Comparison of ENCODE assay signal across 17 cellular contexts in the genomic region with DNA sequence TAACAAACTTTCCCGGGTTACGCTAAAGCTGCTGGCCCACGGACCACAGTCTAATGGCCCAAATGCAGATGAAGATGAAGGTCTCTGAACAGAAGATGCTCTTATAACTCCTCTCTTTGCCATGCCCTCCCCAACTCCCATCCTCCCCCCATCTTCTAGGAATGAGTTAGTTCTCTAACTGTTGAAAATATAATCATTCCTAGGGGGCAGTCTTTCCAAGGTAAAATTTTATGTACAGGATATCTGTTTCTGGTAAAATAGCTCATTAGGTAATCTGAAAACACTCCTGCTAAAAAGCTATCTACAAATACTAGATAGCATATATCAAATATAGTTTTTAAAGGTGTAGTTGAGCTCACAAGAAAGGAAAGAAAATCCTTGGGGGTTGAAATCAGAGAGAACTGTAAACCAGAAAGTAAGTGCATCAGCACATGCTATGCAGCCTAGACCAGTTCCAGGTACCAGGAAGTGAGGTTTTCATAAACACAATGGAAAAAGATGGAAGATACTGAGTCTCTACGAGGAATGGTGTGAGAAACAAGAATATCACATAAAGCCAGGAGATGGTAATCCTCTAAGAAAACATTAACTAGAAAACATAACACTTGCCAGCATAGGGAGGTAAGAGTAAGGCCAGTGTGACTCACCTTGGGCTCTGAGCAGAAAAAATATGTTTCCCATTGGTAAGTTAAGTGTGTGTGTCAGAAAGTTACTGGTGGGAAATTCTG. TPM values are rescaled to one million over a fixed set of nuclear protein-coding genes. Genes with fewer than 3 reads are reported as not detected.
DNase-seq lines count a peak whose midpoint lies in the region; ATAC-seq and TF ChIP-seq lines count a peak whose summit lies in the region.
"Had no signal": no experiment of that assay in that cellular context is flagged by ENCODE, and none has a peak within 500 bp of the region (broad histone marks: within the 10 kb centered on the region; RNA-seq: fewer than 3 reads in every experiment).

No MANE protein-coding gene starts in this region.

- peaks cover 17% of the 10 kb centered on the region for H3K4me1 Mint-ChIP-seq in Calu3 (ENCODE audit: low read depth, unreplicated experiment)
- H3K4me1 Mint-ChIP-seq: IgD-negative memory B cell had no signal

- H3K9ac ChIP-seq in PC-3 (ENCODE audit: low read length) (no peak overlapping the region), mesenchymal stem cell (ENCODE audit: low read length) (no peak overlapping the region)

- peak overlapping the region; percentile 87 for H3K27ac Mint-ChIP-seq in Calu3 (ENCODE audit: unreplicated experiment)
- H3K27ac Mint-ChIP-seq: activated naive CD8-positive, alpha-beta T cell treated with anti-CD3 and anti-CD28 coated beads, Interleukin-2, amount 50 U/mL, for 24 hours; dendritic cell treated with granulocyte-macrophage colony-stimulating factor and Interleukin-4, amounts not matched to agents 40 ng/mL and 50 ng/mL, for 4 days; IgD-negative memory B cell; progenitor cell of endocrine pancreas had no signal

- H3K9me3 ChIP-seq in PC-3 (ENCODE audit: low read length) (no peaks in the 10 kb centered on the region), mesenchymal stem cell (ENCODE audit: control insufficient read depth, low read length) (no peaks in the 10 kb centered on the region)

- no peak overlapping the region for H4K91ac ChIP-seq in mesenchymal stem cell (ENCODE audit: low read length)

- no peak overlapping the region for H3K14ac ChIP-seq in mesenchymal stem cell (ENCODE audit: low read length in 2 of 2)

- no peaks in the 10 kb centered on the region for H3K9me3 Mint-ChIP-seq in Calu3 (ENCODE audit: low read depth, unreplicated experiment)
- H3K9me3 Mint-ChIP-seq: activated naive CD8-positive, alpha-beta T cell treated with anti-CD3 and anti-CD28 coated beads, Interleukin-2, amount 50 U/mL, for 24 hours; dendritic cell treated with granulocyte-macrophage colony-stimulating factor and Interleukin-4, amounts not matched to agents 40 ng/mL and 50 ng/mL, for 4 days; IgD-negative memory B cell had no signal

- peak; percentile 41 for DNase-seq in Calu3
- DNase-seq in PC-3 = peak; percentile 6
- peak; percentile 67 for DNase-seq in epithelial cell of esophagus (ENCODE audit: low read depth)
- no peak for DNase-seq in mesenchymal stem cell
- DNase-seq in NCI-H1092 treated with DMSO at 0.1 percent for 48 hours (lab: John Stamatoyannopoulos, UW) = no peak
- DNase-seq in RPMI8226 = no peak
- DNase-seq: activated CD4-positive, alpha-beta T cell treated with anti-CD3 and anti-CD28 coated beads for 4 hours; activated naive CD8-positive, alpha-beta T cell treated with anti-CD3 and anti-CD28 coated beads, Interleukin-2, amount 50 U/mL, for 24 hours; activated T-cell treated with anti-CD3 and anti-CD28 coated beads, Interleukin-2, amount 50 U/mL, for 1 hour; NCI-H1417 treated with DMSO at 0.1 percent for 48 hours; trophoblast cell had no signal

- no peaks in the 10 kb centered on the region for H3K36me3 ChIP-seq in PC-3 (ENCODE audit: low read depth, low read length)
- H3K36me3 ChIP-seq in mesenchymal stem cell (ENCODE audit: control insufficient read depth in 1 of 2, insufficient read depth in 2 of 2, low read depth in 1 of 2, low read length in 2 of 2) = peaks cover 0 to 19% of the 10 kb centered on the region in 2 experiments

- no peak overlapping the region for H2BK120ac ChIP-seq in mesenchymal stem cell (ENCODE audit: low read depth, low read length)

- H2BK15ac ChIP-seq in mesenchymal stem cell (ENCODE audit: low read depth, poor library complexity, severe bottlenecking) = no peak overlapping the region

- H3K27ac ChIP-seq in PC-3 (ENCODE audit: low read length) = no peak overlapping the region
- peak overlapping the region; percentile 71 for H3K27ac ChIP-seq in mesenchymal stem cell (ENCODE audit: low read length, poor library complexity, severe bottlenecking)
- H3K27ac ChIP-seq: C4-2B had no signal

- H2AK5ac ChIP-seq in mesenchymal stem cell (ENCODE audit: low read length, severe bottlenecking) = peak overlapping the region; percentile 6

- TF ChIP-seq CTCF in Calu3 (IDR thresholded peaks at IDR 0.05; ENCODE audit: unreplicated experiment) (peak; percentile 14), PC-3 (conservative IDR thresholded peaks at IDR 0.05; ENCODE audit: low read depth, low read length) (no peak), epithelial cell of esophagus (IDR thresholded peaks at IDR 0.05; ENCODE audit: insufficient read depth, low read depth, low read length, missing control alignments) (no peak)

- H3K4me1 ChIP-seq in PC-3 (ENCODE audit: insufficient read depth, low read length) = no peaks in the 10 kb centered on the region
- peaks cover 7% of the 10 kb centered on the region for H3K4me1 ChIP-seq in mesenchymal stem cell (ENCODE audit: control insufficient read depth, insufficient read depth, low read depth, low read length)

- no peak overlapping the region for H3K23ac ChIP-seq in mesenchymal stem cell (ENCODE audit: low read length in 2 of 2)

- H3K36me3 Mint-ChIP-seq in Calu3 (ENCODE audit: insufficient read depth, unreplicated experiment) = peaks cover 25% of the 10 kb centered on the region

- H2BK5ac ChIP-seq in mesenchymal stem cell (ENCODE audit: low read depth, low read length, poor library complexity, severe bottlenecking) = no peak overlapping the region

- peak overlapping the region; percentile 27 for H3K4me3 Mint-ChIP-seq in Calu3 (ENCODE audit: low read depth, unreplicated experiment)
- H3K4me3 Mint-ChIP-seq: activated naive CD8-positive, alpha-beta T cell treated with anti-CD3 and anti-CD28 coated beads, Interleukin-2, amount 50 U/mL, for 24 hours; dendritic cell treated with granulocyte-macrophage colony-stimulating factor and Interleukin-4, amounts not matched to agents 40 ng/mL and 50 ng/mL, for 4 days; IgD-negative memory B cell had no signal

- no peak overlapping the region for H2BK12ac ChIP-seq in mesenchymal stem cell (ENCODE audit: low read length in 2 of 2)

- H4K8ac ChIP-seq in mesenchymal stem cell (ENCODE audit: low read length) = no peak overlapping the region

- no peaks in the 10 kb centered on the region for H3K79me2 ChIP-seq in PC-3 (ENCODE audit: low read length)

- BruUV-seq in Calu3 (replicated peaks; lab: Mats Ljungman, UMichigan) (no TSS peak), PC-3 (replicated peaks; lab: Mats Ljungman, UMichigan) (no TSS peak)

- H3K27me3 ChIP-seq in PC-3 (ENCODE audit: low read length) = no peaks in the 10 kb centered on the region
- H3K27me3 ChIP-seq in mesenchymal stem cell (ENCODE audit: control insufficient read depth in 1 of 2, insufficient read depth in 1 of 2, low read length in 2 of 2) = no peaks in the 10 kb centered on the region

- H3K9me2 ChIP-seq in PC-3 (replicated peaks; ENCODE audit: low read length) = no peaks in the 10 kb centered on the region

- H3K4ac ChIP-seq in mesenchymal stem cell (ENCODE audit: low read depth in 1 of 2, low read length in 2 of 2) = no peak overlapping the region

- no peak overlapping the region for H3K4me2 ChIP-seq in PC-3 (ENCODE audit: low read length)
- no peak overlapping the region for H3K4me2 ChIP-seq in mesenchymal stem cell (ENCODE audit: low read length, poor library complexity, severe bottlenecking)

- no peak overlapping the region for H3K18ac ChIP-seq in mesenchymal stem cell (ENCODE audit: low read depth in 1 of 2, low read length in 2 of 2)

- no peaks in the 10 kb centered on the region for H4K20me1 ChIP-seq in PC-3 (ENCODE audit: low read length)

- intact Hi-C loops in Calu3 (cut with micrococcal nuclease; ENCODE audit: unreplicated experiment) = no loop called here
- intact Hi-C loops in PC-3 (cut with micrococcal nuclease) = no loop called here

- ATAC-seq in PC-3 = no peak
- no peak for ATAC-seq in GM18907 (IDR thresholded peaks at IDR 0.05; ENCODE audit: unreplicated experiment)
- no peak for ATAC-seq in HG02884 (IDR thresholded peaks at IDR 0.05; ENCODE audit: unreplicated experiment)
- ATAC-seq: activated naive CD8-positive, alpha-beta T cell treated with anti-CD3 and anti-CD28 coated beads, Interleukin-2, amount 50 U/mL, for 24 hours had no signal

- no peaks in the 10 kb centered on the region for H3F3A ChIP-seq in PC-3 (ENCODE audit: low read length, unreplicated experiment)

- no peak overlapping the region for H3K4me3 ChIP-seq in PC-3 (ENCODE audit: low read length)
- H3K4me3 ChIP-seq in epithelial cell of esophagus (ENCODE audit: low read length) = no peak overlapping the region
- H3K4me3 ChIP-seq in mesenchymal stem cell (ENCODE audit: insufficient read depth in 1 of 2, low read depth in 1 of 2, low read length in 2 of 2) = no peak overlapping the region

- WGBS in mesenchymal stem cell = no CpG with 5 or more reads among the region's 4 CpGs

- peaks cover 10% of the 10 kb centered on the region for H3K79me1 ChIP-seq in mesenchymal stem cell (replicated peaks; ENCODE audit: low read length, poor library complexity, severe bottlenecking)

- CTCF ChIA-PET in Calu3 (lab: Charles Lee) = interaction anchor here (0.6 to 1.1 kb wide), 4 partner anchors 8 to 67 kb away, joined by 3 to 4 read pairs (median 3); a partner anchor contains a TSS
- CTCF ChIA-PET in PC-3 (lab: Charles Lee) = no interaction called here

- POLR2A ChIA-PET in PC-3 (lab: Charles Lee; ENCODE audit: unreplicated experiment) = interaction anchor here (0.6 kb wide), 1 partner anchor 21 kb away, joined by 6 read pairs; no protein-coding TSS in a partner anchor

- H2AFZ ChIP-seq in PC-3 (ENCODE audit: low read length) (no peak overlapping the region), mesenchymal stem cell (ENCODE audit: low read depth, low read length) (no peak overlapping the region)

- H3K27me3 Mint-ChIP-seq in Calu3 (ENCODE audit: unreplicated experiment) = no peaks in the 10 kb centered on the region
- H3K27me3 Mint-ChIP-seq: activated naive CD8-positive, alpha-beta T cell treated with anti-CD3 and anti-CD28 coated beads, Interleukin-2, amount 50 U/mL, for 24 hours; dendritic cell treated with granulocyte-macrophage colony-stimulating factor and Interleukin-4, amounts not matched to agents 40 ng/mL and 50 ng/mL, for 4 days; IgD-negative memory B cell; progenitor cell of endocrine pancreas had no signal

RNA-seq across cellular contexts. Expression of a gene that starts 38.1 kb away (rescaled TPM):
- 111 and 123 TPM in 2 replicates for total RNA-seq in Calu3 (2022)
- 75.3 and 86.2 TPM in 2 replicates for total RNA-seq in PC-3 (2014; rRNA removed)
- polyA plus RNA-seq in mesenchymal stem cell (2013, experiment 1 of 2) = 98.2 TPM
- 95.5 TPM for polyA plus RNA-seq in mesenchymal stem cell (2013, experiment 2 of 2)

RNA-seq across cellular contexts. Expression of a gene that starts 38.5 kb away (rescaled TPM):
- total RNA-seq in Calu3 (2022) (72.2 and 81.5 TPM in 2 replicates), PC-3 (2014; rRNA removed) (60.9 and 63.1 TPM in 2 replicates)
- 14.6 TPM for polyA plus RNA-seq in mesenchymal stem cell (2013, experiment 1 of 2)
- 10.3 TPM for polyA plus RNA-seq in mesenchymal stem cell (2013, experiment 2 of 2)

Comparison
In these comparisons a context has a peak if more than half of its experiments do, and no peak if none do; other contexts are left out.
1. DNase-seq: peak in Calu3 (single experiment), PC-3 (single experiment) and epithelial cell of esophagus (single experiment); none in mesenchymal stem cell (single experiment), NCI-H1092 treated with DMSO at 0.1 percent for 48 hours (single experiment) and RPMI8226 (single experiment).